ENCODE assay signal across 21 cellular contexts in the genomic region with DNA sequence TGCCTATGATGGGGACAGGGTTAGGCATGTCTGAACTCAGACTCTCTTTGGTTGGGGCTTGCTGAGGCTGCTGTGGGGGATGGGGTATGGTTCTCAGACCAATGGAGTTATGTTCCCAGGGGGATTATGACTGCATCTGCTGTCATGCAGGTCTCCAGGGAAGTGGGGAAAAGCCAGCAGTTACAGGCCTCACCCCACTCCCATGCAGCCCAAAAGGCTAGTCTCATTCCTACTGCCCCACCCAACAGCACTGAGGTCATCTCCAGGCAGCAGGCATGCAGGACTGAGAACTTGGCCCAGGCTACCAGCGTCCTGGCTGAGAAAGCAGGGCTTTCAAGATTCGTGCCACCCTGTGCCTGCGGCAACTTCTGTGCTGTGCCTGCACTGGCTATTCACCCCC.
DNase-seq lines count a peak whose midpoint lies in the region; ATAC-seq, FAIRE-seq and TF ChIP-seq lines count a peak whose summit lies in the region.
"Had no signal": no experiment of that assay in that cellular context is flagged by ENCODE, and none has a peak within 500 bp of the region (broad histone marks: within the 10 kb centered on the region; RNA-seq: fewer than 3 reads in every experiment).

No MANE protein-coding gene starts in this region.

- peak; percentile 52 for ATAC-seq in sciatic nerve
- ATAC-seq: right lobe of liver, upper lobe of right lung had no signal

- peaks cover 8% of the 10 kb centered on the region for H3K9me3 Mint-ChIP-seq in MCF 10A (ENCODE audit: unreplicated experiment)
- H3K9me3 Mint-ChIP-seq: CD4-positive, alpha-beta T cell; stimulated activated naive CD8-positive, alpha-beta T cell treated with anti-CD3 and anti-CD28 coated beads, Interleukin-15, Interleukin-2, amounts not matched to agents 100 ng/mL and 50 ng/mL, for 24 hours had no signal

- H3K4me3 ChIP-seq in breast epithelium, result no peak overlapping the region
- H3K4me3 ChIP-seq in fibroblast of mammary gland (ENCODE audit: control insufficient read depth, low read depth, low read length), result no peak overlapping the region
- H3K4me3 ChIP-seq: GM23248, right lobe of liver, upper lobe of right lung had no signal

- CTCF ChIA-PET in MCF 10A (lab: Yijun Ruan, JAX), result interaction anchor here (1.0 kb wide), 1 partner anchor 69 kb away, joined by 3 read pairs; no protein-coding TSS in a partner anchor

- peak overlapping the region; percentile 95 for H3K27ac Mint-ChIP-seq in MCF 10A (ENCODE audit: low read depth, unreplicated experiment)
- H3K27ac Mint-ChIP-seq: CD4-positive, alpha-beta T cell; stimulated activated naive CD8-positive, alpha-beta T cell treated with anti-CD3 and anti-CD28 coated beads, Interleukin-15, Interleukin-2, amounts not matched to agents 100 ng/mL and 50 ng/mL, for 24 hours had no signal

- no peaks in the 10 kb centered on the region for H3K9me3 ChIP-seq in breast epithelium
- H3K9me3 ChIP-seq: right lobe of liver, upper lobe of right lung had no signal

- POLR2A ChIA-PET in MCF 10A (lab: Yijun Ruan, JAX), result interaction anchor here (0.8 to 1.4 kb wide), 5 partner anchors 12 to 262 kb away, joined by 3 to 6 read pairs (median 4); no protein-coding TSS in a partner anchor

- H3K27ac ChIP-seq in breast epithelium, result no peak overlapping the region
- H3K27ac ChIP-seq: GM23248, right lobe of liver, upper lobe of right lung had no signal

- H3K27me3 ChIP-seq in breast epithelium, result no peaks in the 10 kb centered on the region
- H3K27me3 ChIP-seq: upper lobe of right lung had no signal

- peaks cover 7% of the 10 kb centered on the region for H3K36me3 Mint-ChIP-seq in MCF 10A (ENCODE audit: insufficient read depth, unreplicated experiment)

- DNase-seq in MCF 10A (ENCODE audit: unreplicated experiment) (peak; percentile 96), breast epithelium (ENCODE audit: low spot score in 2 of 2) (no peak), RPMI7951 (ENCODE audit: low read depth) (peak; percentile 49), fibroblast of mammary gland (ENCODE audit: low read depth) (peak; percentile 42), sciatic nerve (ENCODE audit: low spot score) (no peak), cerebellar cortex (ENCODE audit: low spot score) (no peak), H54 (ENCODE audit: insufficient read length, low spot score) (no peak), GM12892 (ENCODE audit: insufficient read length) (no peak)
- DNase-seq: ACHN; activated CD4-positive, alpha-beta T cell treated with anti-CD3 and anti-CD28 coated beads for 48 hours; caudate nucleus; CD4-positive, alpha-beta T cell; DND-41; GM23248; hippocampal formation; kidney glomerular epithelial cell; MV-4-11; NCI-H2107; right lobe of liver; upper lobe of right lung had no signal

- TF ChIP-seq POLR2A in breast epithelium (IDR thresholded peaks at IDR 0.05), result no peak
- TF ChIP-seq POLR2A in H54 (IDR thresholded peaks at IDR 0.05; ENCODE audit: low read depth, low read length), result no peak
- no peak for TF ChIP-seq POLR2A in GM12892 (IDR thresholded peaks at IDR 0.05; ENCODE audit: low read depth, low read length)

- no peaks in the 10 kb centered on the region for H3K36me3 ChIP-seq in breast epithelium
- H3K36me3 ChIP-seq: right lobe of liver, upper lobe of right lung had no signal

- H3K27me3 Mint-ChIP-seq in MCF 10A (ENCODE audit: insufficient read depth, unreplicated experiment), result no peaks in the 10 kb centered on the region
- H3K27me3 Mint-ChIP-seq: CD4-positive, alpha-beta T cell; stimulated activated naive CD8-positive, alpha-beta T cell treated with anti-CD3 and anti-CD28 coated beads, Interleukin-15, Interleukin-2, amounts not matched to agents 100 ng/mL and 50 ng/mL, for 24 hours had no signal

- FAIRE-seq in H54 (lab: Jason Lieb, UNC) (no peak), GM12892 (lab: Jason Lieb, UNC) (no peak)

- no TSS peak for BruUV-seq in MCF 10A (replicated peaks; lab: Mats Ljungman, UMichigan)

- TF ChIP-seq CTCF in MCF 10A (IDR thresholded peaks at IDR 0.05; ENCODE audit: unreplicated experiment) (no peak), breast epithelium (IDR thresholded peaks at IDR 0.05) (no peak), fibroblast of mammary gland (conservative IDR thresholded peaks at IDR 0.05; ENCODE audit: control insufficient read depth, insufficient read depth, low read depth, low read length) (no peak)

- H3K4me1 ChIP-seq in breast epithelium, result no peaks in the 10 kb centered on the region
- H3K4me1 ChIP-seq: right lobe of liver, upper lobe of right lung had no signal

- peak overlapping the region; percentile 42 for H3K4me3 Mint-ChIP-seq in MCF 10A (ENCODE audit: unreplicated experiment)
- H3K4me3 Mint-ChIP-seq: CD4-positive, alpha-beta T cell; stimulated activated naive CD8-positive, alpha-beta T cell treated with anti-CD3 and anti-CD28 coated beads, Interleukin-15, Interleukin-2, amounts not matched to agents 100 ng/mL and 50 ng/mL, for 24 hours had no signal

- H3K4me1 Mint-ChIP-seq in MCF 10A (ENCODE audit: insufficient read depth, unreplicated experiment), result peaks cover 40% of the 10 kb centered on the region

- intact Hi-C loops in MCF 10A (cut with micrococcal nuclease), result loop anchor here (2.0 kb wide), 1 partner anchor 66 kb away; no protein-coding TSS in a partner anchor
- intact Hi-C loops in breast epithelium (cut with DNase I; ENCODE audit: low total_unique reads), result no loop called here
- intact Hi-C loops in sciatic nerve (cut with DNase I), result no loop called here

Comparison
In these comparisons a context has a peak if more than half of its experiments do, and no peak if none do; other contexts are left out.
1. DNase-seq: peak in MCF 10A (single experiment), RPMI7951 (single experiment) and fibroblast of mammary gland (single experiment); none in breast epithelium (0 of 2), sciatic nerve (single experiment), cerebellar cortex (single experiment), H54 (single experiment) and GM12892 (single experiment).